Comparison of ENCODE assay signal across 17 cellular contexts in the genomic region with DNA sequence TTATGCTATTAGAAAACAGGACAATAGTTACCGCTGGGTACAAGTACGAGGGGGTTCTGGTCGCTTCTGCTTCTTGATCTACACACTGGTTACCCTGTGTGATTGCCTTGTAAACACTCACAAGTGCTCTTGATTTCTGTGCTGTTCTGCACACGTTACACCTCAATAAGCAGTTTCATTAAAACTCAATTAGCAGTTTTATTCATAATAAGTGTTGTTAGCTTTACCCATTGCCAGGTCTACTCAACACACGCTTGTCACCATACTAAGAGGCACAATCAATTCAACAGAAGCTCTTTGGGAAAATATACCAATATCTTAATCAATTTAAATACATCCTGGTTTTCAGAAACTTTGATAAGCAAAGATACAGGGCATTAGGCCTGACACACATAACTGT. TPM values are rescaled to one million over a fixed set of nuclear protein-coding genes. Genes with fewer than 3 reads are reported as not detected.
DNase-seq lines count a peak whose midpoint lies in the region; ATAC-seq, FAIRE-seq and TF ChIP-seq lines count a peak whose summit lies in the region.
"Had no signal": no experiment of that assay in that cellular context is flagged by ENCODE, and none has a peak within 500 bp of the region (broad histone marks: within the 10 kb centered on the region; RNA-seq: fewer than 3 reads in every experiment).

No MANE protein-coding gene starts in this region.

- no peaks in the 10 kb centered on the region for H4K20me1 ChIP-seq in OCI-LY7 (ENCODE audit: insufficient read depth, low read length)
- H4K20me1 ChIP-seq: BLaER1 treated with 17β-estradiol and CSF1 and Interleukin-3, amounts not matched to agents 10 nM and 100 nM had no signal

- H3K79me2 ChIP-seq in OCI-LY7 (ENCODE audit: insufficient read depth, low read depth, low read length) = peaks cover 100% of the 10 kb centered on the region

- CTCF ChIA-PET in OCI-LY7 (lab: Charles Lee; ENCODE audit: unreplicated experiment) = no interaction called here

- H3K4me1 ChIP-seq in OCI-LY7 (ENCODE audit: insufficient read depth, low read length, poor library complexity, severe bottlenecking) = peaks cover 73% of the 10 kb centered on the region
- H3K4me1 ChIP-seq: HAP-1 had no signal

- ATAC-seq in HG02623 (IDR thresholded peaks at IDR 0.05; ENCODE audit: unreplicated experiment) = no peak

- intact Hi-C loops in OCI-LY7 (cut with micrococcal nuclease; ENCODE audit: unreplicated experiment) = loop anchor here (5.0 to 10.0 kb wide), 2 partner anchors 71 to 151 kb away; no protein-coding TSS in a partner anchor

- H3K9me3 ChIP-seq in OCI-LY7 (ENCODE audit: low read length) = 0 out of 2 replicates have a peak, but pooled peaks cover 4% of the 10 kb centered on the region
- H3K9me3 ChIP-seq: HAP-1 had no signal

- POLR2A ChIA-PET in OCI-LY7 (lab: Charles Lee) = interaction anchor here (1.3 to 2.4 kb wide), 2 partner anchors 72 to 88 kb away, joined by 4 to 7 read pairs; no protein-coding TSS in a partner anchor

- BruUV-seq in OCI-LY7 (replicated peaks; lab: Mats Ljungman, UMichigan) = no TSS peak

- peak overlapping the region; percentile 14; the same call in 1 of the 2 replicates for H3K4me2 ChIP-seq in OCI-LY7 (ENCODE audit: low read length)

- H3K4me3 Mint-ChIP-seq in nephron (no peak overlapping the region), nephron progenitor cell (no peak overlapping the region)
- H3K4me3 Mint-ChIP-seq: CD4-positive, CD25-positive, alpha-beta regulatory T cell had no signal

- no peaks in the 10 kb centered on the region for H3K9me2 ChIP-seq in OCI-LY7 (ENCODE audit: insufficient read depth, low read length)

- H3K4me3 ChIP-seq in OCI-LY7 (ENCODE audit: low read depth, low read length, poor library complexity, severe bottlenecking) = no peak overlapping the region
- H3K4me3 ChIP-seq: BLaER1 treated with 17β-estradiol and CSF1 and Interleukin-3, amounts not matched to agents 10 nM and 100 nM; HAP-1 had no signal

- H3K36me3 Mint-ChIP-seq in nephron (ENCODE audit: low read depth) (peaks cover 13% of the 10 kb centered on the region), nephron progenitor cell (ENCODE audit: low read depth) (peaks cover 21% of the 10 kb centered on the region)
- H3K36me3 Mint-ChIP-seq: CD4-positive, CD25-positive, alpha-beta regulatory T cell had no signal

- DNase-seq in NCI-H748 (lab: John Stamatoyannopoulos, UW; ENCODE audit: unreplicated experiment) (peak; percentile 58), NCI-H748 treated with DMSO at 0.1 percent for 48 hours (lab: John Stamatoyannopoulos, UW) (no peak), HTR-8/SVneo (ENCODE audit: insufficient read length, low spot score) (no peak), OCI-LY7 (ENCODE audit: low spot score) (no peak), nephron progenitor cell (no peak)
- DNase-seq in NK-92 treated with Interleukin-12 subunit alpha and Interleukin-12 subunit beta, amount 100 ng/mL, for 24 hours (lab: John Stamatoyannopoulos, UW) = no peak
- DNase-seq: 8988T; CD4-positive, CD25-positive, alpha-beta regulatory T cell; DMS53; EL had no signal

- H3K27ac Mint-ChIP-seq in nephron (peak overlapping the region in 2 of 3 experiments; percentile 55 to 70), nephron progenitor cell (no peak overlapping the region)
- H3K27ac Mint-ChIP-seq: CD4-positive, CD25-positive, alpha-beta regulatory T cell had no signal

- peak overlapping the region; percentile 87 for H3K27ac ChIP-seq in OCI-LY7 (ENCODE audit: low read depth, low read length, poor library complexity, severe bottlenecking)
- H3K27ac ChIP-seq: BLaER1 treated with 17β-estradiol and CSF1 and Interleukin-3, amounts not matched to agents 10 nM and 100 nM had no signal

- H2AFZ ChIP-seq in OCI-LY7 (ENCODE audit: low read length) = no peak overlapping the region

- TF ChIP-seq CTCF in OCI-LY7 (conservative IDR thresholded peaks at IDR 0.05; ENCODE audit: low read length) (no peak), nephron (IDR thresholded peaks at IDR 0.05; ENCODE audit: unreplicated experiment in 3 of 3) (no peak), nephron progenitor cell (IDR thresholded peaks at IDR 0.05) (no peak)

- H3K36me3 ChIP-seq in OCI-LY7 (ENCODE audit: insufficient read depth, low read length) = peaks cover 45% of the 10 kb centered on the region
- H3K36me3 ChIP-seq: BLaER1 treated with 17β-estradiol and CSF1 and Interleukin-3, amounts not matched to agents 10 nM and 100 nM; HAP-1 had no signal

- H3K4me1 Mint-ChIP-seq in nephron (peaks cover 25% of the 10 kb centered on the region), nephron progenitor cell (peaks cover 46% of the 10 kb centered on the region)
- H3K4me1 Mint-ChIP-seq: CD4-positive, CD25-positive, alpha-beta regulatory T cell had no signal

- peak; percentile 31 for FAIRE-seq in HTR-8/SVneo (lab: Jason Lieb, UNC)
- FAIRE-seq: G401.6, GM12892, H1 had no signal

- H3K9me3 Mint-ChIP-seq in nephron (peaks cover 2% of the 10 kb centered on the region), nephron progenitor cell (peaks cover 9% of the 10 kb centered on the region)

- H3K27me3 Mint-ChIP-seq in nephron (ENCODE audit: low read depth) (peaks cover 33% of the 10 kb centered on the region), nephron progenitor cell (ENCODE audit: low read depth, poor library complexity) (peaks cover 10% of the 10 kb centered on the region)

RNA-seq across cellular contexts. Expression of a gene that starts 20.4 kb away (rescaled TPM):
- 72.2 and 94.2 TPM in 2 replicates for total RNA-seq in OCI-LY7 (2014; rRNA removed; shearing (Covaris generic))
- 2.2 and 3.7 TPM in 2 replicates for total RNA-seq in OCI-LY7 (2022)
- total RNA-seq: CD4-positive, CD25-positive, alpha-beta regulatory T cell had no signal
